In the genomic region with DNA sequence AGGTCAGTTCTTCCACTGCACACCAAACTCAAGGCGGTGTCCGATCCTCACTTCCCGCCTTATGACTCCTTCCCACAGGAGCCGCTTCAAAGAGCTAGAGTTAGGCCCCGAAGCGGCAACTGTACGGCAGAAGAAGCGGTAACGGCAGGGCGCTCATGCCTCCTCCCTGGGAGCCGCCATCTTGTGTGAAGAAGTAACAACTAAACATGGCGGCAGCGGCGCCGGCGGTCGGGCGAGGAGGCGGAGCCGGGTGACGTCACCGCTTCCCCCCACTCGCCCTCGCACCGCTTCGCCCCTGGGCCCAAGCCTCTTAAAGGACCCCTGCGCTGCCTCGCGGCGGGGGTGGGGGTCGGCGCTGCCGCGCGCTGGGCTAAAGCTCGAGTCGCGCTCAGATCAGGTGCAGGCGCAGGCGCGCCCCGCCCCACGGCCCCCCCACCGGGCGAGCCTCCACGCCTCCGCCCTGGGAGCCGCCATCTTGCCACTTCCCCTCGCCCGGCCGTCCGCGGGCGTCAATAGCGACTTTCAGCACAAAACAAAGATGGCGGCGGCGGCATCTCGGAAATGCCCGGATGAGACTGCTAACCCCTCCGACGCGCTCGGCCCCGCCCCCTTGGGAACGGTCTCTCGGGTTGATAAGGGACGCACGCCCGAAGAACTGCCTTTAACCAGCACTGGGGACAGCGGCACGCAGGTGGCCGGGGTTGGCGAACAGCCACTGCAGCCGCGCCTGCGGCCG, we compare ENCODE assay signal across 1 cellular context.
A peak's percentile ranks its signal among the peaks of the same experiment; 100 is the strongest.
TF ChIP-seq lines count a peak whose summit lies in the region.

A gene (minus strand): TSS at position 187 of the 736 bp plus-strand sequence. CDS start 978 bp downstream, outside the sequence.

TF ChIP-seq in K562, 482 proteins besides CTCF, POLR2A, EP300 and RAD21 (continued from another document and continues in another):
- TF ChIP-seq, protein P1, sequence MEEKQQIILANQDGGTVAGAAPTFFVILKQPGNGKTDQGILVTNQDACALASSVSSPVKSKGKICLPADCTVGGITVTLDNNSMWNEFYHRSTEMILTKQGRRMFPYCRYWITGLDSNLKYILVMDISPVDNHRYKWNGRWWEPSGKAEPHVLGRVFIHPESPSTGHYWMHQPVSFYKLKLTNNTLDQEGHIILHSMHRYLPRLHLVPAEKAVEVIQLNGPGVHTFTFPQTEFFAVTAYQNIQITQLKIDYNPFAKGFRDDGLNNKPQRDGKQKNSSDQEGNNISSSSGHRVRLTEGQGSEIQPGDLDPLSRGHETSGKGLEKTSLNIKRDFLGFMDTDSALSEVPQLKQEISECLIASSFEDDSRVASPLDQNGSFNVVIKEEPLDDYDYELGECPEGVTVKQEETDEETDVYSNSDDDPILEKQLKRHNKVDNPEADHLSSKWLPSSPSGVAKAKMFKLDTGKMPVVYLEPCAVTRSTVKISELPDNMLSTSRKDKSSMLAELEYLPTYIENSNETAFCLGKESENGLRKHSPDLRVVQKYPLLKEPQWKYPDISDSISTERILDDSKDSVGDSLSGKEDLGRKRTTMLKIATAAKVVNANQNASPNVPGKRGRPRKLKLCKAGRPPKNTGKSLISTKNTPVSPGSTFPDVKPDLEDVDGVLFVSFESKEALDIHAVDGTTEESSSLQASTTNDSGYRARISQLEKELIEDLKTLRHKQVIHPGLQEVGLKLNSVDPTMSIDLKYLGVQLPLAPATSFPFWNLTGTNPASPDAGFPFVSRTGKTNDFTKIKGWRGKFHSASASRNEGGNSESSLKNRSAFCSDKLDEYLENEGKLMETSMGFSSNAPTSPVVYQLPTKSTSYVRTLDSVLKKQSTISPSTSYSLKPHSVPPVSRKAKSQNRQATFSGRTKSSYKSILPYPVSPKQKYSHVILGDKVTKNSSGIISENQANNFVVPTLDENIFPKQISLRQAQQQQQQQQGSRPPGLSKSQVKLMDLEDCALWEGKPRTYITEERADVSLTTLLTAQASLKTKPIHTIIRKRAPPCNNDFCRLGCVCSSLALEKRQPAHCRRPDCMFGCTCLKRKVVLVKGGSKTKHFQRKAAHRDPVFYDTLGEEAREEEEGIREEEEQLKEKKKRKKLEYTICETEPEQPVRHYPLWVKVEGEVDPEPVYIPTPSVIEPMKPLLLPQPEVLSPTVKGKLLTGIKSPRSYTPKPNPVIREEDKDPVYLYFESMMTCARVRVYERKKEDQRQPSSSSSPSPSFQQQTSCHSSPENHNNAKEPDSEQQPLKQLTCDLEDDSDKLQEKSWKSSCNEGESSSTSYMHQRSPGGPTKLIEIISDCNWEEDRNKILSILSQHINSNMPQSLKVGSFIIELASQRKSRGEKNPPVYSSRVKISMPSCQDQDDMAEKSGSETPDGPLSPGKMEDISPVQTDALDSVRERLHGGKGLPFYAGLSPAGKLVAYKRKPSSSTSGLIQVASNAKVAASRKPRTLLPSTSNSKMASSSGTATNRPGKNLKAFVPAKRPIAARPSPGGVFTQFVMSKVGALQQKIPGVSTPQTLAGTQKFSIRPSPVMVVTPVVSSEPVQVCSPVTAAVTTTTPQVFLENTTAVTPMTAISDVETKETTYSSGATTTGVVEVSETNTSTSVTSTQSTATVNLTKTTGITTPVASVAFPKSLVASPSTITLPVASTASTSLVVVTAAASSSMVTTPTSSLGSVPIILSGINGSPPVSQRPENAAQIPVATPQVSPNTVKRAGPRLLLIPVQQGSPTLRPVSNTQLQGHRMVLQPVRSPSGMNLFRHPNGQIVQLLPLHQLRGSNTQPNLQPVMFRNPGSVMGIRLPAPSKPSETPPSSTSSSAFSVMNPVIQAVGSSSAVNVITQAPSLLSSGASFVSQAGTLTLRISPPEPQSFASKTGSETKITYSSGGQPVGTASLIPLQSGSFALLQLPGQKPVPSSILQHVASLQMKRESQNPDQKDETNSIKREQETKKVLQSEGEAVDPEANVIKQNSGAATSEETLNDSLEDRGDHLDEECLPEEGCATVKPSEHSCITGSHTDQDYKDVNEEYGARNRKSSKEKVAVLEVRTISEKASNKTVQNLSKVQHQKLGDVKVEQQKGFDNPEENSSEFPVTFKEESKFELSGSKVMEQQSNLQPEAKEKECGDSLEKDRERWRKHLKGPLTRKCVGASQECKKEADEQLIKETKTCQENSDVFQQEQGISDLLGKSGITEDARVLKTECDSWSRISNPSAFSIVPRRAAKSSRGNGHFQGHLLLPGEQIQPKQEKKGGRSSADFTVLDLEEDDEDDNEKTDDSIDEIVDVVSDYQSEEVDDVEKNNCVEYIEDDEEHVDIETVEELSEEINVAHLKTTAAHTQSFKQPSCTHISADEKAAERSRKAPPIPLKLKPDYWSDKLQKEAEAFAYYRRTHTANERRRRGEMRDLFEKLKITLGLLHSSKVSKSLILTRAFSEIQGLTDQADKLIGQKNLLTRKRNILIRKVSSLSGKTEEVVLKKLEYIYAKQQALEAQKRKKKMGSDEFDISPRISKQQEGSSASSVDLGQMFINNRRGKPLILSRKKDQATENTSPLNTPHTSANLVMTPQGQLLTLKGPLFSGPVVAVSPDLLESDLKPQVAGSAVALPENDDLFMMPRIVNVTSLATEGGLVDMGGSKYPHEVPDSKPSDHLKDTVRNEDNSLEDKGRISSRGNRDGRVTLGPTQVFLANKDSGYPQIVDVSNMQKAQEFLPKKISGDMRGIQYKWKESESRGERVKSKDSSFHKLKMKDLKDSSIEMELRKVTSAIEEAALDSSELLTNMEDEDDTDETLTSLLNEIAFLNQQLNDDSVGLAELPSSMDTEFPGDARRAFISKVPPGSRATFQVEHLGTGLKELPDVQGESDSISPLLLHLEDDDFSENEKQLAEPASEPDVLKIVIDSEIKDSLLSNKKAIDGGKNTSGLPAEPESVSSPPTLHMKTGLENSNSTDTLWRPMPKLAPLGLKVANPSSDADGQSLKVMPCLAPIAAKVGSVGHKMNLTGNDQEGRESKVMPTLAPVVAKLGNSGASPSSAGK (IDR thresholded peaks at IDR 0.05): no peak; the same call in 1 of the 2 replicates
- TF ChIP-seq ZNF668 (CRISPR knock-in tag; IDR thresholded peaks at IDR 0.05): no peak
- TF ChIP-seq RFX7 (CRISPR knock-in tag; IDR thresholded peaks at IDR 0.05): no peak
- TF ChIP-seq CCNT2 (IDR thresholded peaks at IDR 0.05; ENCODE audit: borderline replicate concordance, extremely low read depth, insufficient read length, low read depth, low read length): no peak
- TF ChIP-seq, protein P2, sequence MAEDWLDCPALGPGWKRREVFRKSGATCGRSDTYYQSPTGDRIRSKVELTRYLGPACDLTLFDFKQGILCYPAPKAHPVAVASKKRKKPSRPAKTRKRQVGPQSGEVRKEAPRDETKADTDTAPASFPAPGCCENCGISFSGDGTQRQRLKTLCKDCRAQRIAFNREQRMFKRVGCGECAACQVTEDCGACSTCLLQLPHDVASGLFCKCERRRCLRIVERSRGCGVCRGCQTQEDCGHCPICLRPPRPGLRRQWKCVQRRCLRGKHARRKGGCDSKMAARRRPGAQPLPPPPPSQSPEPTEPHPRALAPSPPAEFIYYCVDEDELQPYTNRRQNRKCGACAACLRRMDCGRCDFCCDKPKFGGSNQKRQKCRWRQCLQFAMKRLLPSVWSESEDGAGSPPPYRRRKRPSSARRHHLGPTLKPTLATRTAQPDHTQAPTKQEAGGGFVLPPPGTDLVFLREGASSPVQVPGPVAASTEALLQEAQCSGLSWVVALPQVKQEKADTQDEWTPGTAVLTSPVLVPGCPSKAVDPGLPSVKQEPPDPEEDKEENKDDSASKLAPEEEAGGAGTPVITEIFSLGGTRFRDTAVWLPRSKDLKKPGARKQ (CRISPR knock-in tag; IDR thresholded peaks at IDR 0.05): no peak
- TF ChIP-seq, protein P3, sequence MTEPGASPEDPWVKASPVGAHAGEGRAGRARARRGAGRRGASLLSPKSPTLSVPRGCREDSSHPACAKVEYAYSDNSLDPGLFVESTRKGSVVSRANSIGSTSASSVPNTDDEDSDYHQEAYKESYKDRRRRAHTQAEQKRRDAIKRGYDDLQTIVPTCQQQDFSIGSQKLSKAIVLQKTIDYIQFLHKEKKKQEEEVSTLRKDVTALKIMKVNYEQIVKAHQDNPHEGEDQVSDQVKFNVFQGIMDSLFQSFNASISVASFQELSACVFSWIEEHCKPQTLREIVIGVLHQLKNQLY (CRISPR knock-in tag; conservative IDR thresholded peaks at IDR 0.05): no peak
- TF ChIP-seq, protein P4, sequence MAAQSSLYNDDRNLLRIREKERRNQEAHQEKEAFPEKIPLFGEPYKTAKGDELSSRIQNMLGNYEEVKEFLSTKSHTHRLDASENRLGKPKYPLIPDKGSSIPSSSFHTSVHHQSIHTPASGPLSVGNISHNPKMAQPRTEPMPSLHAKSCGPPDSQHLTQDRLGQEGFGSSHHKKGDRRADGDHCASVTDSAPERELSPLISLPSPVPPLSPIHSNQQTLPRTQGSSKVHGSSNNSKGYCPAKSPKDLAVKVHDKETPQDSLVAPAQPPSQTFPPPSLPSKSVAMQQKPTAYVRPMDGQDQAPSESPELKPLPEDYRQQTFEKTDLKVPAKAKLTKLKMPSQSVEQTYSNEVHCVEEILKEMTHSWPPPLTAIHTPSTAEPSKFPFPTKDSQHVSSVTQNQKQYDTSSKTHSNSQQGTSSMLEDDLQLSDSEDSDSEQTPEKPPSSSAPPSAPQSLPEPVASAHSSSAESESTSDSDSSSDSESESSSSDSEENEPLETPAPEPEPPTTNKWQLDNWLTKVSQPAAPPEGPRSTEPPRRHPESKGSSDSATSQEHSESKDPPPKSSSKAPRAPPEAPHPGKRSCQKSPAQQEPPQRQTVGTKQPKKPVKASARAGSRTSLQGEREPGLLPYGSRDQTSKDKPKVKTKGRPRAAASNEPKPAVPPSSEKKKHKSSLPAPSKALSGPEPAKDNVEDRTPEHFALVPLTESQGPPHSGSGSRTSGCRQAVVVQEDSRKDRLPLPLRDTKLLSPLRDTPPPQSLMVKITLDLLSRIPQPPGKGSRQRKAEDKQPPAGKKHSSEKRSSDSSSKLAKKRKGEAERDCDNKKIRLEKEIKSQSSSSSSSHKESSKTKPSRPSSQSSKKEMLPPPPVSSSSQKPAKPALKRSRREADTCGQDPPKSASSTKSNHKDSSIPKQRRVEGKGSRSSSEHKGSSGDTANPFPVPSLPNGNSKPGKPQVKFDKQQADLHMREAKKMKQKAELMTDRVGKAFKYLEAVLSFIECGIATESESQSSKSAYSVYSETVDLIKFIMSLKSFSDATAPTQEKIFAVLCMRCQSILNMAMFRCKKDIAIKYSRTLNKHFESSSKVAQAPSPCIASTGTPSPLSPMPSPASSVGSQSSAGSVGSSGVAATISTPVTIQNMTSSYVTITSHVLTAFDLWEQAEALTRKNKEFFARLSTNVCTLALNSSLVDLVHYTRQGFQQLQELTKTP (IDR thresholded peaks at IDR 0.05; ENCODE audit: low read depth in 1 of 2, partially characterized antibody in 2 of 2): no peak
- TF ChIP-seq, protein P5, sequence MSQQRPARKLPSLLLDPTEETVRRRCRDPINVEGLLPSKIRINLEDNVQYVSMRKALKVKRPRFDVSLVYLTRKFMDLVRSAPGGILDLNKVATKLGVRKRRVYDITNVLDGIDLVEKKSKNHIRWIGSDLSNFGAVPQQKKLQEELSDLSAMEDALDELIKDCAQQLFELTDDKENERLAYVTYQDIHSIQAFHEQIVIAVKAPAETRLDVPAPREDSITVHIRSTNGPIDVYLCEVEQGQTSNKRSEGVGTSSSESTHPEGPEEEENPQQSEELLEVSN (IDR thresholded peaks at IDR 0.05; ENCODE audit: borderline replicate concordance in 1 of 2, extremely low read depth in 1 of 2, insufficient read depth in 1 of 2, insufficient read length in 1 of 2, low read depth in 1 of 2, low read length in 1 of 2, poor library complexity in 1 of 2, severe bottlenecking in 1 of 2): peak; percentile 7 to 31
- peak; percentile 78; the same call in 1 of the 2 replicates for TF ChIP-seq GTF2E2 (tag; IDR thresholded peaks at IDR 0.05)
- peak; percentile 11; the same call in 1 of the 2 replicates for TF ChIP-seq GABPB1 (CRISPR knock-in tag; IDR thresholded peaks at IDR 0.05)
- TF ChIP-seq HNRNPH1 (optimal IDR thresholded peaks at IDR 0.05; ENCODE audit: low read depth, low read length): no peak
- TF ChIP-seq TSC22D4 (tag; IDR thresholded peaks at IDR 0.05): no peak
- no peak for TF ChIP-seq HIVEP1 (CRISPR knock-in tag; IDR thresholded peaks at IDR 0.05)
- peak in 1 of 2 experiments; percentile 62; a peak in 2 of 4 replicates for TF ChIP-seq TEAD1 (CRISPR knock-in tag; IDR thresholded peaks at IDR 0.05)
- TF ChIP-seq ETV6 (IDR thresholded peaks at IDR 0.05; ENCODE audit: borderline replicate concordance in 1 of 2, low read depth in 2 of 2, low read length in 1 of 2): no peak
- no peak for TF ChIP-seq ETV6 (CRISPR knock-in tag; IDR thresholded peaks at IDR 0.05; ENCODE audit: borderline replicate concordance)
- no peak for TF ChIP-seq ZBTB17 (CRISPR knock-in tag; IDR thresholded peaks at IDR 0.05)
- TF ChIP-seq, protein P6, sequence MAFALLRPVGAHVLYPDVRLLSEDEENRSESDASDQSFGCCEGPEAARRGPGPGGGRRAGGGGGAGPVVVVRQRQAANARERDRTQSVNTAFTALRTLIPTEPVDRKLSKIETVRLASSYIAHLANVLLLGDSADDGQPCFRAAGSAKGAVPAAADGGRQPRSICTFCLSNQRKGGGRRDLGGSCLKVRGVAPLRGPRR (CRISPR knock-in tag; IDR thresholded peaks at IDR 0.05): no peak
- no peak for TF ChIP-seq ZNF324 (CRISPR knock-in tag; IDR thresholded peaks at IDR 0.05)
- TF ChIP-seq, protein P7, sequence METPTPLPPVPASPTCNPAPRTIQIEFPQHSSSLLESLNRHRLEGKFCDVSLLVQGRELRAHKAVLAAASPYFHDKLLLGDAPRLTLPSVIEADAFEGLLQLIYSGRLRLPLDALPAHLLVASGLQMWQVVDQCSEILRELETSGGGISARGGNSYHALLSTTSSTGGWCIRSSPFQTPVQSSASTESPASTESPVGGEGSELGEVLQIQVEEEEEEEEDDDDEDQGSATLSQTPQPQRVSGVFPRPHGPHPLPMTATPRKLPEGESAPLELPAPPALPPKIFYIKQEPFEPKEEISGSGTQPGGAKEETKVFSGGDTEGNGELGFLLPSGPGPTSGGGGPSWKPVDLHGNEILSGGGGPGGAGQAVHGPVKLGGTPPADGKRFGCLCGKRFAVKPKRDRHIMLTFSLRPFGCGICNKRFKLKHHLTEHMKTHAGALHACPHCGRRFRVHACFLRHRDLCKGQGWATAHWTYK (CRISPR knock-in tag; IDR thresholded peaks at IDR 0.05): peak; percentile 92
- TF ChIP-seq SP1 (CRISPR knock-in tag; IDR thresholded peaks at IDR 0.05): peak; percentile 80
- TF ChIP-seq MYC (IDR thresholded peaks at IDR 0.05; ENCODE audit: low read depth, low read length): peak; percentile 90; the same call in 1 of the 2 replicates
- TF ChIP-seq MYC (CRISPR knock-in tag; IDR thresholded peaks at IDR 0.05; ENCODE audit: borderline replicate concordance, low read depth): no peak
- peak; percentile 85 for TF ChIP-seq ZNF197 (CRISPR knock-in tag; IDR thresholded peaks at IDR 0.05; ENCODE audit: low read depth)
- no peak for TF ChIP-seq SNRNP70 (optimal IDR thresholded peaks at IDR 0.05; ENCODE audit: low read depth, low read length)
- TF ChIP-seq ZNF121 (CRISPR knock-in tag; conservative IDR thresholded peaks at IDR 0.05): no peak
- no peak for TF ChIP-seq NCOA1 (IDR thresholded peaks at IDR 0.05; ENCODE audit: low read depth)
